3 cellular contexts compared by ENCODE assay signal in genomic region chr3:19891740-19892139, GRCh38.
TF ChIP-seq lines count a peak whose summit lies in the region.

No MANE protein-coding gene starts in this region.

TF ChIP-seq in IMR-90, 13 proteins besides CTCF, POLR2A, EP300 and RAD21:
- TF ChIP-seq RCOR1 (IDR thresholded peaks at IDR 0.05; ENCODE audit: insufficient replicate concordance, low read length) (no peak), CHD1 (IDR thresholded peaks at IDR 0.05; ENCODE audit: low read depth, low read length) (no peak), MAZ (IDR thresholded peaks at IDR 0.05; ENCODE audit: borderline replicate concordance, low read depth, low read length) (no peak), BHLHE40 (IDR thresholded peaks at IDR 0.05; ENCODE audit: low read depth, low read length) (no peak), CEBPB (IDR thresholded peaks at IDR 0.05; ENCODE audit: low read depth, low read length) (no peak)
TF ChIP-seq in IMR-90: peak in this region for 0.

TF ChIP-seq in K562, 482 proteins besides CTCF, POLR2A, EP300 and RAD21:
- TF ChIP-seq FIP1L1 (IDR thresholded peaks at IDR 0.05; ENCODE audit: low read depth, low read length, poor library complexity, severe bottlenecking) (no peak), FOSL1 (tag; conservative IDR thresholded peaks at IDR 0.05) (peak; percentile 40; the same call in 1 of the 2 replicates), PTBP1 (IDR thresholded peaks at IDR 0.05; ENCODE audit: low read depth, low read length) (no peak), NFRKB (IDR thresholded peaks at IDR 0.05; ENCODE audit: low read depth) (no peak)

TF ChIP-seq in HEK293T, 16 proteins besides CTCF, POLR2A, EP300 and RAD21:
- TF ChIP-seq BHLHE40 (IDR thresholded peaks at IDR 0.05; ENCODE audit: borderline replicate concordance) (no peak), L3MBTL2 (conservative IDR thresholded peaks at IDR 0.05) (no peak), ZNF384 (IDR thresholded peaks at IDR 0.05) (no peak), ELF4 (IDR thresholded peaks at IDR 0.05) (no peak), CTBP1 (IDR thresholded peaks at IDR 0.05; ENCODE audit: borderline replicate concordance) (no peak), LEF1 (IDR thresholded peaks at IDR 0.05; ENCODE audit: borderline replicate concordance) (no peak), TARDBP (IDR thresholded peaks at IDR 0.05) (no peak), FOXK2 (IDR thresholded peaks at IDR 0.05) (no peak), SP1 (IDR thresholded peaks at IDR 0.05) (no peak), HDGF (IDR thresholded peaks at IDR 0.05; ENCODE audit: borderline replicate concordance) (no peak), FOXM1 (IDR thresholded peaks at IDR 0.05; ENCODE audit: borderline replicate concordance) (no peak), NFRKB (IDR thresholded peaks at IDR 0.05) (no peak)
